Comparison of ENCODE assay signal across 12 cellular contexts in genomic region chr4:786074-786741, GRCh38. TPM values are rescaled to one million over a fixed set of nuclear protein-coding genes. Genes with fewer than 3 reads are reported as not detected.
A peak's percentile ranks its signal among the peaks of the same experiment; 100 is the strongest.
DNase-seq lines count a peak whose midpoint lies in the region; ATAC-seq, FAIRE-seq and TF ChIP-seq lines count a peak whose summit lies in the region.
"Had no signal": no experiment of that assay in that cellular context is flagged by ENCODE, and none has a peak within 500 bp of the region (broad histone marks: within the 10 kb centered on the region; RNA-seq: fewer than 3 reads in every experiment).

No MANE protein-coding gene starts in this region.

- H2AFZ ChIP-seq in ACC112 (ENCODE audit: low read length, unreplicated experiment), result no peak overlapping the region

- DNase-seq in MCF 10A (ENCODE audit: unreplicated experiment) (no peak), gastrocnemius medialis (no peak), SW 1271 (lab: John Stamatoyannopoulos, UW) (no peak), H54 (ENCODE audit: insufficient read length, low spot score) (no peak), AG08395 (ENCODE audit: low spot score) (no peak)
- DNase-seq: glutamatergic neuron, NCI-H1417 had no signal

- H3K36me3 ChIP-seq in ACC112 (ENCODE audit: insufficient read depth, low read length) (no peaks in the 10 kb centered on the region), gastrocnemius medialis (no peaks in the 10 kb centered on the region)
- H3K36me3 ChIP-seq: adrenal gland had no signal

- in situ Hi-C loops in gastrocnemius medialis (cut with MboI; ENCODE audit: low sequenced_read_pairs in 4 of 4), result loop anchor here in 1 of 4 donors (10.0 kb wide), 1 partner anchor 111 kb away; the partner anchor contains the start of genes ATP5ME and MYL5

- FAIRE-seq in H54 (lab: Jason Lieb, UNC), result no peak

- no TSS peak for BruUV-seq in MCF 10A (replicated peaks; lab: Mats Ljungman, UMichigan)

- H3K27ac Mint-ChIP-seq in MCF 10A (ENCODE audit: low read depth, unreplicated experiment), result peak overlapping the region; percentile 35

- H3K4me1 ChIP-seq in ACC112 (ENCODE audit: control insufficient read depth, insufficient read depth, low read length, unreplicated experiment) (peaks cover 12% of the 10 kb centered on the region), gastrocnemius medialis (peaks cover 4 to 13% of the 10 kb centered on the region in 2 donors)

- peaks cover 4% of the 10 kb centered on the region for H3K79me2 ChIP-seq in ACC112 (ENCODE audit: control insufficient read depth, insufficient read depth, low read length, unreplicated experiment)

- no peak for ATAC-seq in gastrocnemius medialis
- ATAC-seq in GM19324 (IDR thresholded peaks at IDR 0.05; ENCODE audit: low FRiP score, unreplicated experiment), result no peak

- TF ChIP-seq POLR2A in gastrocnemius medialis (IDR thresholded peaks at IDR 0.05) (no peak), H54 (IDR thresholded peaks at IDR 0.05; ENCODE audit: low read depth, low read length) (no peak)

- H3K27ac ChIP-seq in ACC112 (ENCODE audit: low read depth, low read length), result no peak overlapping the region
- peak overlapping the region; percentile 49 to 75 (median 67) for H3K27ac ChIP-seq in gastrocnemius medialis

- no peaks in the 10 kb centered on the region for H3K27me3 Mint-ChIP-seq in MCF 10A (ENCODE audit: insufficient read depth, unreplicated experiment)

- H3K27me3 ChIP-seq in ACC112 (ENCODE audit: insufficient read depth, low read length) (peaks cover 28% of the 10 kb centered on the region), gastrocnemius medialis (peaks cover 20 to 29% (median 28%) of the 10 kb centered on the region in 3 donors)
- H3K27me3 ChIP-seq: adrenal gland had no signal

- H3K9me3 Mint-ChIP-seq in MCF 10A (ENCODE audit: unreplicated experiment), result no peaks in the 10 kb centered on the region

- H3K36me3 Mint-ChIP-seq in MCF 10A (ENCODE audit: insufficient read depth, unreplicated experiment), result no peaks in the 10 kb centered on the region

- TF ChIP-seq CTCF in MCF 10A (IDR thresholded peaks at IDR 0.05; ENCODE audit: unreplicated experiment), result no peak
- no peak for TF ChIP-seq CTCF in gastrocnemius medialis (IDR thresholded peaks at IDR 0.05 in 4 of 5, conservative IDR thresholded peaks at IDR 0.05 in 1 of 5)

- no peak overlapping the region for H3K4me3 Mint-ChIP-seq in MCF 10A (ENCODE audit: unreplicated experiment)

- H3K4me1 Mint-ChIP-seq in MCF 10A (ENCODE audit: insufficient read depth, unreplicated experiment), result peaks cover 6% of the 10 kb centered on the region

- no peaks in the 10 kb centered on the region for H3K9me3 ChIP-seq in iPS-18c (ENCODE audit: control insufficient read depth, insufficient read depth, low read length)
- H3K9me3 ChIP-seq in gastrocnemius medialis, result no peaks in the 10 kb centered on the region
- H3K9me3 ChIP-seq: adrenal gland, HAP-1 had no signal

- CTCF ChIA-PET in MCF 10A (lab: Yijun Ruan, JAX), result no interaction called here

- H3K4me3 ChIP-seq in ACC112 (ENCODE audit: low read depth, low read length), result peak overlapping the region; percentile 41; the same call in 1 of the 2 replicates
- peak overlapping the region; percentile 34 for H3K4me3 ChIP-seq in iPS-18c (ENCODE audit: insufficient read depth, low read depth, low read length)
- H3K4me3 ChIP-seq in gastrocnemius medialis, result peak overlapping the region; percentile 42 to 60 (median 53)
- H3K4me3 ChIP-seq: HAP-1 had no signal

- intact Hi-C loops in MCF 10A (cut with micrococcal nuclease), result no loop called here
- intact Hi-C loops in gastrocnemius medialis (cut with DNase I; ENCODE audit: low total_unique reads), result no loop called here

- POLR2A ChIA-PET in MCF 10A (lab: Yijun Ruan, JAX), result no interaction called here

RNA-seq across cellular contexts. Expression of gene CPLX1, which starts 39.7 kb away (rescaled TPM):
- 2.7 and 3.5 TPM in 2 replicates for total RNA-seq in MCF 10A (2022)
- 1 to 10 TPM in 1 of 4 donors, under 1 TPM in 1, not detected in 2; 0.91 to 1.0 TPM for total RNA-seq in gastrocnemius medialis
